In the genomic region with DNA sequence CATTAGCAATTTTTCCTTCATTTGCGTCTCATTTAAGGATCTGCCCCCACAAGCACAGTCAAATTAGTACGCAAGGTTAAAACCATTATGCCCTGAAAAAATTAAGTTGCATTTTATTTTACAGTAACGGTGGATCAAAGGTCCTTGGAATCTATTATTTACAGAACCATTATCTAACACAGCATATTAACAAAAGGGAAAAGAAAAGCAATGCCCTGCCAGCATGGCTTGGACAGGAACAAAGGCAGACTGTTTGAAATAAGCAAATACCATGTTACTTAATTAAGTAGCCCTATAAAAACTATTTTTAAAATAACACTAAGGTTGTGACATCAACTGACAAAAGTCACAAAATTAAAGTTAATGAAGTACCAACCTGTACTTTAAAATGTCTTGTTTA, we compare ENCODE assay signal across 1 cellular context.
TF ChIP-seq lines count a peak whose summit lies in the region.

No MANE protein-coding gene starts in this region.

TF ChIP-seq in HepG2, 621 proteins besides CTCF, POLR2A, EP300 and RAD21 (continued from another document and continues in another):
- TF ChIP-seq ZFP91 (CRISPR knock-in tag; IDR thresholded peaks at IDR 0.05; ENCODE audit: borderline replicate concordance) (no peak), E2F1 (CRISPR knock-in tag; IDR thresholded peaks at IDR 0.05) (no peak), ZNF782 (CRISPR knock-in tag; IDR thresholded peaks at IDR 0.05; ENCODE audit: borderline replicate concordance) (no peak), ZNF7 (CRISPR knock-in tag; IDR thresholded peaks at IDR 0.05) (no peak), ATF6 (CRISPR knock-in tag; conservative IDR thresholded peaks at IDR 0.05) (no peak), HOXA5 (CRISPR knock-in tag; IDR thresholded peaks at IDR 0.05) (no peak), ZHX2 (IDR thresholded peaks at IDR 0.05; ENCODE audit: low read depth) (no peak), ZHX2 (CRISPR knock-in tag; IDR thresholded peaks at IDR 0.05; ENCODE audit: borderline replicate concordance) (no peak), ZNF709 (CRISPR knock-in tag; IDR thresholded peaks at IDR 0.05) (no peak), ZNF598 (CRISPR knock-in tag; IDR thresholded peaks at IDR 0.05; ENCODE audit: borderline replicate concordance) (no peak), ATF7-NPFF (CRISPR knock-in tag; IDR thresholded peaks at IDR 0.05; ENCODE audit: low read depth) (no peak), ZNF790 (CRISPR knock-in tag; IDR thresholded peaks at IDR 0.05; ENCODE audit: borderline replicate concordance) (no peak), TEAD3 (CRISPR knock-in tag; optimal IDR thresholded peaks at IDR 0.05; ENCODE audit: borderline replicate concordance) (peak; percentile 46), POLR2AphosphoS5 (IDR thresholded peaks at IDR 0.05; ENCODE audit: low read depth, low read length) (no peak), ZNF891 (CRISPR knock-in tag; IDR thresholded peaks at IDR 0.05) (no peak), MIER3 (CRISPR knock-in tag; IDR thresholded peaks at IDR 0.05; ENCODE audit: borderline replicate concordance) (no peak), RCOR2 (CRISPR knock-in tag; IDR thresholded peaks at IDR 0.05) (no peak), ZNF274 (CRISPR knock-in tag; IDR thresholded peaks at IDR 0.05) (no peak), NR2F2 (IDR thresholded peaks at IDR 0.05; ENCODE audit: borderline replicate concordance, low read depth) (no peak), SRSF4 (IDR thresholded peaks at IDR 0.05; ENCODE audit: low read depth, low read length, poor library complexity, severe bottlenecking) (no peak), KLF6 (CRISPR knock-in tag; IDR thresholded peaks at IDR 0.05) (no peak), FOXA3 (CRISPR knock-in tag; IDR thresholded peaks at IDR 0.05) (peak; percentile 49; the same call in 1 of the 2 replicates), NCOA1 (CRISPR knock-in tag; IDR thresholded peaks at IDR 0.05) (no peak), GTF2F1 (IDR thresholded peaks at IDR 0.05; ENCODE audit: low read length) (no peak), MAFF (IDR thresholded peaks at IDR 0.05; ENCODE audit: low read depth, low read length) (no peak), ZNF3 (CRISPR knock-in tag; IDR thresholded peaks at IDR 0.05) (no peak), BCL6 (CRISPR knock-in tag; IDR thresholded peaks at IDR 0.05) (0 out of 2 replicates have a peak, but pooled peaks have one; percentile 30), ZBTB49 (CRISPR knock-in tag; IDR thresholded peaks at IDR 0.05; ENCODE audit: borderline replicate concordance) (no peak), AGO1 (IDR thresholded peaks at IDR 0.05; ENCODE audit: low read depth, low read length, poor library complexity, severe bottlenecking) (no peak), REPIN1 (CRISPR knock-in tag; IDR thresholded peaks at IDR 0.05; ENCODE audit: borderline replicate concordance, low read depth) (no peak), PTBP1 (IDR thresholded peaks at IDR 0.05; ENCODE audit: low read depth, low read length, poor library complexity, severe bottlenecking) (no peak), FOXA1 (IDR thresholded peaks at IDR 0.05) (no peak), FOXA1 (CRISPR knock-in tag; IDR thresholded peaks at IDR 0.05) (peak; percentile 49), ZFP82 (CRISPR knock-in tag; IDR thresholded peaks at IDR 0.05; ENCODE audit: borderline replicate concordance) (no peak), SOX5 (CRISPR knock-in tag; IDR thresholded peaks at IDR 0.05; ENCODE audit: borderline replicate concordance) (peak; percentile 84; the same call in 1 of the 2 replicates), CAMTA2 (CRISPR knock-in tag; IDR thresholded peaks at IDR 0.05; ENCODE audit: borderline replicate concordance) (no peak), PAXIP1 (CRISPR knock-in tag; conservative IDR thresholded peaks at IDR 0.05) (peak; percentile 40; the same call in 1 of the 2 replicates), SAP130 (CRISPR knock-in tag; IDR thresholded peaks at IDR 0.05; ENCODE audit: low read depth) (0 out of 2 replicates have a peak, but pooled peaks have one; percentile 29), NR3C1 (CRISPR knock-in tag; IDR thresholded peaks at IDR 0.05) (no peak), MATR3 (CRISPR knock-in tag; IDR thresholded peaks at IDR 0.05) (no peak), TRIM24 (CRISPR knock-in tag; IDR thresholded peaks at IDR 0.05) (no peak)
- TF ChIP-seq, protein P1, sequence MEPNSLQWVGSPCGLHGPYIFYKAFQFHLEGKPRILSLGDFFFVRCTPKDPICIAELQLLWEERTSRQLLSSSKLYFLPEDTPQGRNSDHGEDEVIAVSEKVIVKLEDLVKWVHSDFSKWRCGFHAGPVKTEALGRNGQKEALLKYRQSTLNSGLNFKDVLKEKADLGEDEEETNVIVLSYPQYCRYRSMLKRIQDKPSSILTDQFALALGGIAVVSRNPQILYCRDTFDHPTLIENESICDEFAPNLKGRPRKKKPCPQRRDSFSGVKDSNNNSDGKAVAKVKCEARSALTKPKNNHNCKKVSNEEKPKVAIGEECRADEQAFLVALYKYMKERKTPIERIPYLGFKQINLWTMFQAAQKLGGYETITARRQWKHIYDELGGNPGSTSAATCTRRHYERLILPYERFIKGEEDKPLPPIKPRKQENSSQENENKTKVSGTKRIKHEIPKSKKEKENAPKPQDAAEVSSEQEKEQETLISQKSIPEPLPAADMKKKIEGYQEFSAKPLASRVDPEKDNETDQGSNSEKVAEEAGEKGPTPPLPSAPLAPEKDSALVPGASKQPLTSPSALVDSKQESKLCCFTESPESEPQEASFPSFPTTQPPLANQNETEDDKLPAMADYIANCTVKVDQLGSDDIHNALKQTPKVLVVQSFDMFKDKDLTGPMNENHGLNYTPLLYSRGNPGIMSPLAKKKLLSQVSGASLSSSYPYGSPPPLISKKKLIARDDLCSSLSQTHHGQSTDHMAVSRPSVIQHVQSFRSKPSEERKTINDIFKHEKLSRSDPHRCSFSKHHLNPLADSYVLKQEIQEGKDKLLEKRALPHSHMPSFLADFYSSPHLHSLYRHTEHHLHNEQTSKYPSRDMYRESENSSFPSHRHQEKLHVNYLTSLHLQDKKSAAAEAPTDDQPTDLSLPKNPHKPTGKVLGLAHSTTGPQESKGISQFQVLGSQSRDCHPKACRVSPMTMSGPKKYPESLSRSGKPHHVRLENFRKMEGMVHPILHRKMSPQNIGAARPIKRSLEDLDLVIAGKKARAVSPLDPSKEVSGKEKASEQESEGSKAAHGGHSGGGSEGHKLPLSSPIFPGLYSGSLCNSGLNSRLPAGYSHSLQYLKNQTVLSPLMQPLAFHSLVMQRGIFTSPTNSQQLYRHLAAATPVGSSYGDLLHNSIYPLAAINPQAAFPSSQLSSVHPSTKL (CRISPR knock-in tag; IDR thresholded peaks at IDR 0.05), result peak; percentile 74; the same call in 1 of the 2 replicates
